21 cellular contexts compared by ENCODE assay signal in genomic region chr4:20318899-20319291, GRCh38.
A peak's percentile ranks its signal among the peaks of the same experiment; 100 is the strongest.
DNase-seq lines count a peak whose midpoint lies in the region; ATAC-seq and TF ChIP-seq lines count a peak whose summit lies in the region.
"Had no signal": no experiment of that assay in that cellular context is flagged by ENCODE, and none has a peak within 500 bp of the region (broad histone marks: within the 10 kb centered on the region; RNA-seq: fewer than 3 reads in every experiment).

No MANE protein-coding gene starts in this region.

- DNase-seq in H4 (ENCODE audit: low spot score) (peak; percentile 19), NCI-H146 (lab: John Stamatoyannopoulos, UW) (peak; percentile 78), SK-MEL-5 (ENCODE audit: low read depth, low spot score) (peak; percentile 11), nephron progenitor cell (no peak), GM10266 (ENCODE audit: extremely low spot score) (no peak), erythroblast (lab: John Stamatoyannopoulos, UW) (no peak), omental fat pad (ENCODE audit: low spot score) (no peak)
- no peak for DNase-seq in activated effector memory CD4-positive, alpha-beta T cell treated with Interleukin-2 at 50 U/mL for 16 hours
- DNase-seq: activated CD4-positive, alpha-beta memory T cell treated with anti-CD3 and anti-CD28 coated beads for 36 hours; activated naive CD4-positive, alpha-beta T cell treated with anti-CD3 and anti-CD28 coated beads, Interleukin-2, amount 50 U/mL, for 16 hours; activated T-cell treated with anti-CD3 and anti-CD28 coated beads, Interleukin-2, amount 50 U/mL, for 1 hour; CD4-positive, alpha-beta memory T cell; HCEC 1CT; left ventricle myocardium superior; NCI-H1092; Right ventricle myocardium superior; stimulated activated CD4-positive, alpha-beta T cell treated with anti-CD3 and anti-CD28 coated beads, Interleukin-2, amount 100 ng/mL, for 24 hours; stomach; uterus had no signal

- H3K36me3 Mint-ChIP-seq in nephron progenitor cell (ENCODE audit: low read depth), result peaks cover 15% of the 10 kb centered on the region
- H3K36me3 Mint-ChIP-seq: activated CD4-positive, alpha-beta memory T cell treated with anti-CD3 and anti-CD28 coated beads for 36 hours; CD4-positive, alpha-beta memory T cell had no signal

- no peak overlapping the region for H3K4me3 Mint-ChIP-seq in nephron progenitor cell
- H3K4me3 Mint-ChIP-seq: activated CD4-positive, alpha-beta memory T cell treated with anti-CD3 and anti-CD28 coated beads for 36 hours; CD4-positive, alpha-beta memory T cell had no signal

- peak overlapping the region; percentile 1 for H3K27ac Mint-ChIP-seq in nephron progenitor cell
- H3K27ac Mint-ChIP-seq: activated CD4-positive, alpha-beta memory T cell treated with anti-CD3 and anti-CD28 coated beads for 36 hours; CD4-positive, alpha-beta memory T cell had no signal

- TF ChIP-seq POLR2A in erythroblast (IDR thresholded peaks at IDR 0.05; ENCODE audit: low read length), result no peak

- no peaks in the 10 kb centered on the region for H3K27me3 Mint-ChIP-seq in nephron progenitor cell (ENCODE audit: low read depth, poor library complexity)
- H3K27me3 Mint-ChIP-seq: activated CD4-positive, alpha-beta memory T cell treated with anti-CD3 and anti-CD28 coated beads for 36 hours; CD4-positive, alpha-beta memory T cell had no signal

- peaks cover 56% of the 10 kb centered on the region for H3K4me1 Mint-ChIP-seq in nephron progenitor cell
- H3K4me1 Mint-ChIP-seq: CD4-positive, alpha-beta memory T cell had no signal

- TF ChIP-seq CTCF in nephron progenitor cell (IDR thresholded peaks at IDR 0.05) (no peak), GM10266 (IDR thresholded peaks at IDR 0.05; ENCODE audit: control insufficient read depth, insufficient read depth, low read depth, missing control alignments) (no peak), omental fat pad (IDR thresholded peaks at IDR 0.05) (no peak)

- ATAC-seq in omental fat pad (ENCODE audit: low FRiP score), result no peak
- ATAC-seq: esophagus mucosa, K562, left ventricle myocardium superior had no signal

- no peaks in the 10 kb centered on the region for H3K9me3 Mint-ChIP-seq in nephron progenitor cell
- H3K9me3 Mint-ChIP-seq: activated CD4-positive, alpha-beta memory T cell treated with anti-CD3 and anti-CD28 coated beads for 36 hours had no signal

- in situ Hi-C loops in SK-MEL-5 (cut with HindIII; ENCODE audit: low pct_unique_long_range_greater_than_20kb, low sequenced_read_pairs), result loop anchor here (25.0 kb wide), 1 partner anchor 93 kb away; no protein-coding TSS in a partner anchor

Comparison
In these comparisons a context has a peak if more than half of its experiments do, and no peak if none do; other contexts are left out.
1. DNase-seq: peak in H4 (single experiment), NCI-H146 (single experiment) and SK-MEL-5 (single experiment); none in nephron progenitor cell (single experiment), GM10266 (single experiment), erythroblast (0 of 2), omental fat pad (single experiment) and activated effector memory CD4-positive, alpha-beta T cell treated with Interleukin-2 at 50 U/mL for 16 hours (single experiment).